8 cellular contexts compared by ENCODE assay signal in the genomic region with DNA sequence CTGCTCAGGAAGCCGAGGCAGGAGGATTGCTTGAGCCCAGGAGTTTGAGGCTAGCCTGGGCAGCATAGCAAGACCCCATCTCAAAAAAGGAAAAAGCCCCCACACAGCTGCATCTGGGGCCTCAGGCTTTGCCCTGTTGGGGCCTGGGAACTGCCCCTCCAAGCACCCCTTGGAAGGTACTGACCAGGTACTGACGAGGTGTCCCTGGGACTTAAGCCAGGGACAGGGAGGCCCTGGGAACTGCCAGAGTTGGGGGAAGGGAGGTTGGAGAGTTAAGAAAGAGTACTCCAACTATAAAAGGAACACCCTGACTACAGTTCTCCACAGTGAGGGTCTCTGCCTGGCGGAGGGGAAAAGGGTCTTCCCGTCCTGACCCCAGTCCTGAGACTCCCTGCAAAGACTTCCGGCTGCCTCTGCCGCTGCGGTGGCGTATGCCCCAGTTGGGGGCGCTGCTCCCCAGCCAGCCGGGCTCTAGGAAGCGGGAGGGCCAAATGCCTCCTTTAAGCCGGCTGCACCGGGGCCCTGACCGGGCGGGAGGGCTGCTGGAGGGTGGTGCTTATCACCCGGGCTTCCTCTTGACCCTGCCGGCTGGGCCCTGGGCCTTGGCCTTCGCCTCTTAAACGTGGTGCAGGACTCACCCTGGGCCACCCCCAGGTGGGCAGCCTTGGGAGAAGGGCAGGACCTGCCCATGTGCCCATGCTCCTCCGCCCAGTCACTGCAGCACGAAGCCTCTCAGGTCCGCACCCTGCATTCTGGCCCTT. TPM values are rescaled to one million over a fixed set of nuclear protein-coding genes. Genes with fewer than 3 reads are reported as not detected.
DNase-seq lines count a peak whose midpoint lies in the region; ATAC-seq and TF ChIP-seq lines count a peak whose summit lies in the region.

No MANE protein-coding gene starts in this region.

- H3K4me3 Mint-ChIP-seq in activated CD4-positive, alpha-beta T cell treated with anti-CD3 and anti-CD28 coated beads for 36 hours, result no peak overlapping the region
- no peak overlapping the region for H3K4me3 Mint-ChIP-seq in naive B cell

- H3K4me1 Mint-ChIP-seq in activated CD4-positive, alpha-beta T cell treated with anti-CD3 and anti-CD28 coated beads for 36 hours, result peaks cover 2% of the 10 kb centered on the region
- H3K4me1 Mint-ChIP-seq in naive B cell, result peaks cover 0 to 4% (median 0%) of the 10 kb centered on the region in 3 donors

- no peaks in the 10 kb centered on the region for H4K20me1 ChIP-seq in MM.1S (ENCODE audit: insufficient read depth, low read length)

- peak overlapping the region; percentile 19; the same call in 1 of the 2 replicates for H3K9ac ChIP-seq in ES-I3 (ENCODE audit: low read depth, low read length)
- H3K9ac ChIP-seq in MM.1S (ENCODE audit: low read length), result no peak overlapping the region

- peak overlapping the region; percentile 42; the same call in 1 of the 2 replicates for H3K4me2 ChIP-seq in MM.1S (ENCODE audit: low read depth, low read length)

- peak; percentile 93 for ATAC-seq in activated CD4-positive, alpha-beta T cell treated with anti-CD3 and anti-CD28 coated beads for 36 hours
- peak; percentile 59 to 71 for ATAC-seq in naive B cell (ENCODE audit: low read depth in 2 of 2)
- peak; percentile 91 for ATAC-seq in upper lobe of right lung
- no peak for ATAC-seq in HG02938 (IDR thresholded peaks at IDR 0.05; ENCODE audit: unreplicated experiment)

- H3K9me3 Mint-ChIP-seq in activated CD4-positive, alpha-beta T cell treated with anti-CD3 and anti-CD28 coated beads for 36 hours (ENCODE audit: low read depth), result no peaks in the 10 kb centered on the region
- no peaks in the 10 kb centered on the region for H3K9me3 Mint-ChIP-seq in naive B cell

- POLR2A ChIA-PET in activated CD4-positive, alpha-beta T cell treated with anti-CD3 and anti-CD28 coated beads for 36 hours (lab: Charles Lee), result no interaction called here

- peaks cover 4% of the 10 kb centered on the region for H3K27me3 ChIP-seq in MM.1S (replicated peaks; ENCODE audit: insufficient read depth, low read length)
- H3K27me3 ChIP-seq in upper lobe of right lung, result peaks cover 32% of the 10 kb centered on the region

- H3K27me3 Mint-ChIP-seq in activated CD4-positive, alpha-beta T cell treated with anti-CD3 and anti-CD28 coated beads for 36 hours, result peaks cover 4% of the 10 kb centered on the region
- peaks cover 7 to 35% (median 27%) of the 10 kb centered on the region in 3 donors for H3K27me3 Mint-ChIP-seq in naive B cell

- no peak overlapping the region for H3K27ac ChIP-seq in MM.1S (ENCODE audit: low read length)
- H3K27ac ChIP-seq in upper lobe of right lung, result no peak overlapping the region

- no peaks in the 10 kb centered on the region for H3K79me2 ChIP-seq in MM.1S (ENCODE audit: low read length)

- H2AFZ ChIP-seq in MM.1S (ENCODE audit: low read length), result peak overlapping the region; percentile 69

- intact Hi-C loops in activated CD4-positive, alpha-beta T cell treated with anti-CD3 and anti-CD28 coated beads for 36 hours (cut with DNase I, micrococcal nuclease), result loop anchor here (1.0 to 5.0 kb wide), 3 partner anchors 30 to 53 kb away; no protein-coding TSS in a partner anchor
- intact Hi-C loops in upper lobe of right lung (cut with DNase I), result no loop called here

- TF ChIP-seq CTCF in MM.1S (IDR thresholded peaks at IDR 0.05; ENCODE audit: low read length) (peak; percentile 78), epithelial cell of proximal tubule (conservative IDR thresholded peaks at IDR 0.05; ENCODE audit: low read depth, low read length) (peak; percentile 87), upper lobe of right lung (IDR thresholded peaks at IDR 0.05) (peak; percentile 59)

- no peak overlapping the region for H3K27ac Mint-ChIP-seq in activated CD4-positive, alpha-beta T cell treated with anti-CD3 and anti-CD28 coated beads for 36 hours
- H3K27ac Mint-ChIP-seq in naive B cell, result no peak overlapping the region

- H3K4me1 ChIP-seq in ES-I3 (ENCODE audit: insufficient read depth, low read length) (no peaks in the 10 kb centered on the region; the same call in 1 of the 2 replicates), MM.1S (ENCODE audit: low read length) (no peaks in the 10 kb centered on the region), upper lobe of right lung (peaks cover 5% of the 10 kb centered on the region)

- no peaks in the 10 kb centered on the region for H3F3A ChIP-seq in MM.1S (ENCODE audit: insufficient read depth, low read length)

- no peaks in the 10 kb centered on the region for H3K9me2 ChIP-seq in MM.1S (replicated peaks; ENCODE audit: insufficient read depth, low read length)

- DNase-seq in MM.1S (peak; percentile 50), epithelial cell of proximal tubule (ENCODE audit: low read depth) (no peak), naive B cell (peak; percentile 25), upper lobe of right lung (peak; percentile 85), NCI-H2029 (lab: John Stamatoyannopoulos, UW) (no peak)
- peak; percentile 83 for DNase-seq in activated CD4-positive, alpha-beta T cell treated with anti-CD3 and anti-CD28 coated beads for 36 hours

- H3K9me3 ChIP-seq in ES-I3 (ENCODE audit: control insufficient read depth, insufficient read depth, low read length), result no peaks in the 10 kb centered on the region
- H3K9me3 ChIP-seq in MM.1S (replicated peaks; ENCODE audit: insufficient read depth, low read length), result no peaks in the 10 kb centered on the region
- no peaks in the 10 kb centered on the region for H3K9me3 ChIP-seq in upper lobe of right lung

- no peaks in the 10 kb centered on the region for H3K36me3 Mint-ChIP-seq in activated CD4-positive, alpha-beta T cell treated with anti-CD3 and anti-CD28 coated beads for 36 hours (ENCODE audit: low read depth)
- no peaks in the 10 kb centered on the region for H3K36me3 Mint-ChIP-seq in naive B cell

- H3K36me3 ChIP-seq in ES-I3 (ENCODE audit: insufficient read depth, low read length), result no peaks in the 10 kb centered on the region
- H3K36me3 ChIP-seq in MM.1S (replicated peaks; ENCODE audit: insufficient read depth, low read length), result no peaks in the 10 kb centered on the region
- no peaks in the 10 kb centered on the region for H3K36me3 ChIP-seq in upper lobe of right lung

- CTCF ChIA-PET in activated CD4-positive, alpha-beta T cell treated with anti-CD3 and anti-CD28 coated beads for 36 hours (lab: Charles Lee), result interaction anchor here (0.7 to 3.9 kb wide), 13 partner anchors 10 to 288 kb away, joined by 3 to 37 read pairs (median 4); partner anchors contain the start of gene TRIM54

- no peak overlapping the region for H3K4me3 ChIP-seq in MM.1S (ENCODE audit: low read length)
- no peak overlapping the region for H3K4me3 ChIP-seq in epithelial cell of proximal tubule (ENCODE audit: low read depth, low read length)
- no peak overlapping the region for H3K4me3 ChIP-seq in upper lobe of right lung

RNA-seq across cellular contexts. Expression of gene SLC30A3, which starts 12.8 kb away (rescaled TPM):
- under 1 TPM; 0.53 to 0.86 TPM for total RNA-seq in activated CD4-positive, alpha-beta T cell treated with anti-CD3 and anti-CD28 coated beads for 36 hours
- 0.29 TPM in 1 of 2 replicates, not detected in the other for total RNA-seq in epithelial cell of proximal tubule
- under 1 TPM in 2 of 6 donors, not detected in 4; 0.06 to 0.16 TPM for polyA plus RNA-seq in naive B cell (ENCODE audit: low read depth in 6 of 6)
- 0.58 TPM for total RNA-seq in upper lobe of right lung

RNA-seq across cellular contexts. Expression of gene DNAJC5G, which starts 25.2 kb away (rescaled TPM):
- not detected for total RNA-seq in activated CD4-positive, alpha-beta T cell treated with anti-CD3 and anti-CD28 coated beads for 36 hours
- total RNA-seq in epithelial cell of proximal tubule, result not detected in 2 replicates
- not detected for polyA plus RNA-seq in naive B cell (ENCODE audit: low read depth in 6 of 6)
- total RNA-seq in upper lobe of right lung, result not detected

RNA-seq across cellular contexts. Expression of gene TRIM54, which starts 32.2 kb away (rescaled TPM):
- under 1 TPM; 0.09 to 0.11 TPM for total RNA-seq in activated CD4-positive, alpha-beta T cell treated with anti-CD3 and anti-CD28 coated beads for 36 hours
- total RNA-seq in epithelial cell of proximal tubule, result 1.5 TPM in 1 of 2 replicates, not detected in the other
- polyA plus RNA-seq in naive B cell (ENCODE audit: low read depth in 6 of 6), result not detected
- total RNA-seq in upper lobe of right lung, result not detected

RNA-seq across cellular contexts. Expression of gene CAD, which starts 32.9 kb away (rescaled TPM):
- 100 to 1,000 TPM; 107 to 147 TPM for total RNA-seq in activated CD4-positive, alpha-beta T cell treated with anti-CD3 and anti-CD28 coated beads for 36 hours
- total RNA-seq in epithelial cell of proximal tubule (62.8 and 65.8 TPM in 2 replicates), upper lobe of right lung (27.1 TPM)
- 10 to 100 TPM in 5 of 6 donors, 1 to 10 TPM in 1; 5.4 to 20.7 (median 14.0) TPM for polyA plus RNA-seq in naive B cell (ENCODE audit: low read depth in 6 of 6)

RNA-seq across cellular contexts. Expression of gene SLC5A6, which starts 38.0 kb away (rescaled TPM):
- total RNA-seq in activated CD4-positive, alpha-beta T cell treated with anti-CD3 and anti-CD28 coated beads for 36 hours, result 10 to 100 TPM; 27.3 to 34.9 TPM
- total RNA-seq in epithelial cell of proximal tubule, result 51.5 and 90.9 TPM in 2 replicates
- polyA plus RNA-seq in naive B cell (ENCODE audit: low read depth in 6 of 6), result 10 to 100 TPM; 15.4 to 55.3 (median 22.4) TPM
- total RNA-seq in upper lobe of right lung, result 24.5 TPM

Comparison
In these comparisons a context has a peak if more than half of its experiments do, and no peak if none do; other contexts are left out.
1. DNase-seq: peak in MM.1S (single experiment), activated CD4-positive, alpha-beta T cell treated with anti-CD3 and anti-CD28 coated beads for 36 hours (single experiment), naive B cell (single experiment) and upper lobe of right lung (single experiment); none in epithelial cell of proximal tubule (single experiment) and NCI-H2029 (single experiment).
2. Peak in every context shown above with its lines, with median percentiles within 50 percentile points of each other: CTCF ChIP-seq.